In the genomic region with DNA sequence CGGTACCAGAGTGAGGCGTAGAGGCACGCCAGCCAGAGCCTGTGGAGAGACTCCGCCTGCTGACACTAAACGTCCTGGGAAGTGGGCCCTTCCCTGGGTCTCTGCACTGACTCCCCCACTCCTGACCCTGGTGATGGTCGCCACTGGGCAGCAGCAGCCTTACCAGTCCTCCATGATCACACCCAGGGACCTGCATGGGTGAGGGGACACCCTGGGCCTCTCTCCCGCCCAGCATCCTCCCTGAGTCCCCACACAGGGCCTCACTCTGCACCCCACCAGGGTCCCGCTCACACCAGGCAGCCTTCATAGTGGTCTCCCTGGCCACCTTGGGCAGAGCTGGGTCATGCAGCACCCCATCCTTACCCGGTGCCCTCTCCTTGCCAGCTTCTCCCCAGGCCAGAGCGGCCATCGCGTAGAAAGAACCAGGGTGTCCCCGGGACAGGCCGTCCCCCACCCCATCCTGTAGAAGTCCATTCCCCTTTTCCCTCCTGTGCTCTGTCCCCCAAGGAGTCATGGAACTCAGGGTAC, we compare ENCODE assay signal across 16 cellular contexts. TPM values are rescaled to one million over a fixed set of nuclear protein-coding genes. Genes with fewer than 3 reads are reported as not detected.
DNase-seq lines count a peak whose midpoint lies in the region; ATAC-seq and TF ChIP-seq lines count a peak whose summit lies in the region.
"Had no signal": no experiment of that assay in that cellular context is flagged by ENCODE, and none has a peak within 500 bp of the region (broad histone marks: within the 10 kb centered on the region; RNA-seq: fewer than 3 reads in every experiment).

No MANE protein-coding gene starts in this region.

- WGBS in heart right ventricle, 2 donors = 89 to 90% methylated on average over 14 of the region's 14 CpGs

- H3K4me1 ChIP-seq in heart right ventricle (no peaks in the 10 kb centered on the region), duodenal mucosa (ENCODE audit: control insufficient read depth in 1 of 2, insufficient read depth in 2 of 2, low read length in 2 of 2) (peaks cover 28 to 30% of the 10 kb centered on the region in 2 donors)

- H3K4me1 Mint-ChIP-seq in nephron progenitor cell = no peaks in the 10 kb centered on the region
- no peaks in the 10 kb centered on the region for H3K4me1 Mint-ChIP-seq in activated T-helper 17 cell treated with anti-CD3 and anti-CD28 coated beads, Interleukin-2, amount 50 U/mL, for 72 hours

- intact Hi-C loops in Right ventricle myocardium inferior (cut with DNase I) (no loop called here), heart right ventricle (cut with DNase I) (no loop called here)

- TF ChIP-seq CTCF in heart right ventricle (IDR thresholded peaks at IDR 0.05) (no peak), nephron progenitor cell (IDR thresholded peaks at IDR 0.05) (no peak)

- H3K9me3 Mint-ChIP-seq in nephron progenitor cell = no peaks in the 10 kb centered on the region
- no peaks in the 10 kb centered on the region for H3K9me3 Mint-ChIP-seq in activated T-helper 17 cell treated with anti-CD3 and anti-CD28 coated beads, Interleukin-2, amount 50 U/mL, for 72 hours
- H3K9me3 Mint-ChIP-seq: CD4-positive, CD25-positive, alpha-beta regulatory T cell; HFFc6 had no signal

- H3K27me3 ChIP-seq in heart right ventricle (no peaks in the 10 kb centered on the region), duodenal mucosa (ENCODE audit: control insufficient read depth in 1 of 2, insufficient read depth in 2 of 2, low read length in 2 of 2) (no peaks in the 10 kb centered on the region)
- H3K27me3 ChIP-seq: BLaER1 treated with 17β-estradiol and CSF1 and Interleukin-3, amounts not matched to agents 10 nM and 100 nM had no signal

- H3K9ac ChIP-seq in duodenal mucosa (ENCODE audit: low read depth in 1 of 2, low read length in 2 of 2) = peak overlapping the region; percentile 8 to 57
- H3K9ac ChIP-seq: BLaER1 treated with 17β-estradiol and CSF1 and Interleukin-3, amounts not matched to agents 10 nM and 100 nM had no signal

- no peaks in the 10 kb centered on the region for H3K9me3 ChIP-seq in heart right ventricle
- H3K9me3 ChIP-seq in duodenal mucosa (ENCODE audit: control insufficient read depth in 1 of 2, low read length in 2 of 2) = no peaks in the 10 kb centered on the region
- H3K9me3 ChIP-seq: BLaER1 treated with 17β-estradiol and CSF1 and Interleukin-3, amounts not matched to agents 10 nM and 100 nM had no signal

- H3K4me3 Mint-ChIP-seq in nephron progenitor cell = no peak overlapping the region
- no peak overlapping the region for H3K4me3 Mint-ChIP-seq in activated T-helper 17 cell treated with anti-CD3 and anti-CD28 coated beads, Interleukin-2, amount 50 U/mL, for 72 hours
- H3K4me3 Mint-ChIP-seq: CD4-positive, CD25-positive, alpha-beta regulatory T cell; HFFc6 had no signal

- no peak overlapping the region for H3K27ac ChIP-seq in heart right ventricle
- H3K27ac ChIP-seq in duodenal mucosa (ENCODE audit: low read depth, low read length) = no peak overlapping the region
- H3K27ac ChIP-seq: BLaER1 treated with 17β-estradiol and CSF1 and Interleukin-3, amounts not matched to agents 10 nM and 100 nM; HL-60 had no signal

- peaks cover 17% of the 10 kb centered on the region for H3K36me3 Mint-ChIP-seq in nephron progenitor cell (ENCODE audit: low read depth)
- peaks cover 8% of the 10 kb centered on the region for H3K36me3 Mint-ChIP-seq in activated T-helper 17 cell treated with anti-CD3 and anti-CD28 coated beads, Interleukin-2, amount 50 U/mL, for 72 hours (ENCODE audit: low read depth)

- DNase-seq in Right ventricle myocardium inferior (ENCODE audit: missing footprints) (peak; percentile 41), heart right ventricle (no peak), nephron progenitor cell (no peak)
- no peak for DNase-seq in activated naive CD4-positive, alpha-beta T cell (lab: John Stamatoyannopoulos, UW)
- DNase-seq in activated CD4-positive, CD25-positive, alpha-beta regulatory T cell (lab: John Stamatoyannopoulos, UW) = no peak
- DNase-seq: ACHN; CD4-positive, CD25-positive, alpha-beta regulatory T cell; DMS53; GF-D8; HCEC 1CT; HFFc6 had no signal

- H3K27me3 Mint-ChIP-seq in nephron progenitor cell (ENCODE audit: low read depth, poor library complexity) = peaks cover 6% of the 10 kb centered on the region
- H3K27me3 Mint-ChIP-seq in activated T-helper 17 cell treated with anti-CD3 and anti-CD28 coated beads, Interleukin-2, amount 50 U/mL, for 72 hours = no peaks in the 10 kb centered on the region
- H3K27me3 Mint-ChIP-seq: CD4-positive, CD25-positive, alpha-beta regulatory T cell had no signal

- H3K4me3 ChIP-seq in heart right ventricle = no peak overlapping the region
- H3K4me3 ChIP-seq in duodenal mucosa (ENCODE audit: low read depth in 1 of 2, low read length in 2 of 2) = no peak overlapping the region
- H3K4me3 ChIP-seq: BLaER1 treated with 17β-estradiol and CSF1 and Interleukin-3, amounts not matched to agents 10 nM and 100 nM had no signal

- peaks cover 0 to 60% (median 32%) of the 10 kb centered on the region in 9 donors for H3K36me3 ChIP-seq in heart right ventricle
- H3K36me3 ChIP-seq in duodenal mucosa (ENCODE audit: control insufficient read depth in 1 of 2, insufficient read depth in 2 of 2, low read length in 2 of 2) = peaks cover 22 to 54% of the 10 kb centered on the region in 2 donors

- peak overlapping the region; percentile 89 for H3K27ac Mint-ChIP-seq in nephron progenitor cell
- no peak overlapping the region for H3K27ac Mint-ChIP-seq in activated T-helper 17 cell treated with anti-CD3 and anti-CD28 coated beads, Interleukin-2, amount 50 U/mL, for 72 hours
- H3K27ac Mint-ChIP-seq: CD4-positive, CD25-positive, alpha-beta regulatory T cell; HFFc6 had no signal

- ATAC-seq in Right ventricle myocardium inferior (no peak), heart right ventricle (no peak)
- ATAC-seq in activated T-helper 17 cell treated with anti-CD3 and anti-CD28 coated beads, Interleukin-2, amount 50 U/mL, for 72 hours (replicated peaks) = no peak

RNA-seq across cellular contexts. Expression of gene RGS11, which starts 10.7 kb away (rescaled TPM):
- total RNA-seq in Right ventricle myocardium inferior (15.4 TPM), heart right ventricle (10 to 100 TPM in 6 of 10 donors, 1 to 10 TPM in 4; 7.5 to 18.2 (median 12.5) TPM)
- 10 to 100 TPM in 1 of 2 donors, 1 to 10 TPM in 1; 1.9 to 36.4 TPM for polyA plus RNA-seq in heart right ventricle
- under 1 TPM in 1 of 2 donors, not detected in 1; 0.11 TPM for total RNA-seq in activated T-helper 17 cell treated with anti-CD3 and anti-CD28 coated beads, Interleukin-2, amount 50 U/mL, for 72 hours
- total RNA-seq: CD4-positive, CD25-positive, alpha-beta regulatory T cell; H4 had no signal
- polyA plus RNA-seq: CD4-positive, CD25-positive, alpha-beta regulatory T cell had no signal

RNA-seq across cellular contexts. Expression of gene ARHGDIG, which starts 15.3 kb away (rescaled TPM):
- total RNA-seq in Right ventricle myocardium inferior (9.3 TPM), heart right ventricle (10 to 100 TPM in 4 of 10 donors, 1 to 10 TPM in 6; 4.8 to 16.9 (median 9.1) TPM)
- 10 to 100 TPM in 1 of 2 donors, under 1 TPM in 1; 0.17 to 10.7 TPM for polyA plus RNA-seq in heart right ventricle
- total RNA-seq in activated T-helper 17 cell treated with anti-CD3 and anti-CD28 coated beads, Interleukin-2, amount 50 U/mL, for 72 hours = not detected
- total RNA-seq: CD4-positive, CD25-positive, alpha-beta regulatory T cell; H4; HFFc6 had no signal
- polyA plus RNA-seq: CD4-positive, CD25-positive, alpha-beta regulatory T cell had no signal

RNA-seq across cellular contexts. Expression of gene PDIA2, which starts 17.9 kb away (rescaled TPM):
- total RNA-seq in Right ventricle myocardium inferior = 1.6 TPM
- total RNA-seq in heart right ventricle = 10 to 100 TPM in 1 of 10 donors, 1 to 10 TPM in 8, under 1 TPM in 1; 0.55 to 14.0 (median 3.2) TPM
- polyA plus RNA-seq in heart right ventricle = 1 to 10 TPM in 1 of 2 donors, under 1 TPM in 1; 0.32 to 2.6 TPM
- total RNA-seq in activated T-helper 17 cell treated with anti-CD3 and anti-CD28 coated beads, Interleukin-2, amount 50 U/mL, for 72 hours = not detected
- total RNA-seq: CD4-positive, CD25-positive, alpha-beta regulatory T cell; H4; HFFc6 had no signal
- polyA plus RNA-seq: CD4-positive, CD25-positive, alpha-beta regulatory T cell had no signal

RNA-seq across cellular contexts. Expression of gene FAM234A, which starts 30.4 kb away (rescaled TPM):
- total RNA-seq in Right ventricle myocardium inferior (144 TPM), heart right ventricle (100 to 1,000 TPM; 114 to 200 (median 161) TPM)
- 10 to 100 TPM; 70.5 to 97.9 TPM for polyA plus RNA-seq in heart right ventricle
- 1 to 10 TPM; 4.0 to 6.8 TPM for total RNA-seq in activated T-helper 17 cell treated with anti-CD3 and anti-CD28 coated beads, Interleukin-2, amount 50 U/mL, for 72 hours

RNA-seq across cellular contexts. Expression of gene LUC7L, which starts 35.8 kb away (rescaled TPM):
- total RNA-seq in Right ventricle myocardium inferior = 23.5 TPM
- total RNA-seq in heart right ventricle = 10 to 100 TPM; 14.4 to 29.7 (median 20.4) TPM
- 100 to 1,000 TPM in 1 of 2 donors, 10 to 100 TPM in 1; 21.3 to 139 TPM for polyA plus RNA-seq in heart right ventricle
- 10 to 100 TPM; 54.8 to 65.4 TPM for total RNA-seq in activated T-helper 17 cell treated with anti-CD3 and anti-CD28 coated beads, Interleukin-2, amount 50 U/mL, for 72 hours

Comparison
In these comparisons a context has a peak if more than half of its experiments do, and no peak if none do; other contexts are left out.
1. RNA of gene RGS11, which starts 10.7 kb away (total RNA-seq): 15.4 TPM in Right ventricle myocardium inferior (single experiment) and 7.5 to 18.2 TPM in heart right ventricle; 0.11 TPM in activated T-helper 17 cell treated with anti-CD3 and anti-CD28 coated beads, Interleukin-2, amount 50 U/mL, for 72 hours; every median in the first group is over 4 times any median in the second.